In genomic region chr22:46058591-46059519, GRCh38 we compare ENCODE assay signal across 8 cellular contexts.
DNase-seq lines count a peak whose midpoint lies in the region; ATAC-seq, FAIRE-seq and TF ChIP-seq lines count a peak whose summit lies in the region.

No MANE protein-coding gene starts in this region.

- no peak for FAIRE-seq in HTR-8/SVneo (lab: Jason Lieb, UNC)
- no peak for FAIRE-seq in urothelium cell line (lab: Jason Lieb, UNC)

- 52% methylated on average over 25 of the region's 25 CpGs for WGBS in prostate gland

- peak overlapping the region; percentile 100 for H3K27ac ChIP-seq in prostate gland

- TF ChIP-seq CTCF in prostate gland (IDR thresholded peaks at IDR 0.05), result no peak

- no peaks in the 10 kb centered on the region for H3K27me3 ChIP-seq in prostate gland (replicated peaks; ENCODE audit: insufficient read depth)

- no peaks in the 10 kb centered on the region for H3K9me3 ChIP-seq in prostate gland

- H3K4me1 ChIP-seq in prostate gland (replicated peaks), result peaks cover 34% of the 10 kb centered on the region

- no peaks in the 10 kb centered on the region for H3K36me3 ChIP-seq in prostate gland

- no peak for TF ChIP-seq POLR2A in prostate gland (IDR thresholded peaks at IDR 0.05)

- intact Hi-C loops in prostate gland (cut with DNase I), result loop anchor here (1.0 kb wide), 1 partner anchor 8 kb away; no protein-coding TSS in a partner anchor

- peak overlapping the region in 1 of 2 donors; percentile 31 for H3K4me3 ChIP-seq in prostate gland

- peak; percentile 2; the same call in 2 of the 3 replicates for ATAC-seq in SK-N-SH treated with all-trans-retinoic acid at 6 μM for 48 hours
- no peak for ATAC-seq in HG03432 (IDR thresholded peaks at IDR 0.05; ENCODE audit: unreplicated experiment)

- DNase-seq in EL (peak; percentile 27), fibroblast of peridontal ligament (ENCODE audit: extremely low read depth) (peak; percentile 57), prostate gland (ENCODE audit: low spot score) (no peak), HTR-8/SVneo (ENCODE audit: insufficient read length, low spot score) (no peak), urothelium cell line (ENCODE audit: low spot score) (no peak), NCI-H146 (lab: John Stamatoyannopoulos, UW) (no peak)

TF ChIP-seq in SK-N-SH treated with all-trans-retinoic acid at 6 μM for 48 hours, 23 proteins besides CTCF, POLR2A, EP300 and RAD21:
- 0 out of 2 replicates have a peak, but pooled peaks have one; percentile 35 for TF ChIP-seq ZFP3 (CRISPR knock-in tag; IDR thresholded peaks at IDR 0.05)
- no peak for TF ChIP-seq CSRNP3 (CRISPR knock-in tag; IDR thresholded peaks at IDR 0.05)

Comparison
In these comparisons a context has a peak if more than half of its experiments do, and no peak if none do; other contexts are left out.
1. DNase-seq: peak in EL (single experiment) and fibroblast of peridontal ligament (single experiment); none in prostate gland (single experiment), HTR-8/SVneo (single experiment), urothelium cell line (single experiment) and NCI-H146 (single experiment).